ENCODE assay signal across 1 cellular context in the genomic region with DNA sequence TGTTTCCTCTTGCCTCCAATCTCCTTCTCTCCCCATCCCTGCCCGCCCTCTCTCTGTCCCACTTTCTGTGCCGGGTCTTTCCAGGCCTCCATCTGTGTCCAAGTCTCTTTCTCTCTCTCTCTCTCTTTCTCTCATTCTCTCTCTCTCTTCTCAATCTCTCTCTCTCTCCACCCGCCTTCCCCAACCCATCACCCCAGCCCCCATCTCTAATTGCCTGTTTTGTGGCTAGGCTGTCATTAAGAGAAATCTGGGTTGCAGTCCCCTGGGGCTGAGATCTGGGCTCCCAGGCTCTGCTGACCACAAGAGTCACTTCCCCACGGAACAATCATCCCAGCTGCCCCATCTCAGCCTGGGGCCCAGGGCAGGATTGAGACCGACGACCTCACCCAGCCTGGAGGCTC.
TF ChIP-seq lines count a peak whose summit lies in the region.

No MANE protein-coding gene starts in this region.

TF ChIP-seq in WTC11, 78 proteins besides CTCF, POLR2A, EP300 and RAD21 (continued from another document):
- TF ChIP-seq, protein P1, sequence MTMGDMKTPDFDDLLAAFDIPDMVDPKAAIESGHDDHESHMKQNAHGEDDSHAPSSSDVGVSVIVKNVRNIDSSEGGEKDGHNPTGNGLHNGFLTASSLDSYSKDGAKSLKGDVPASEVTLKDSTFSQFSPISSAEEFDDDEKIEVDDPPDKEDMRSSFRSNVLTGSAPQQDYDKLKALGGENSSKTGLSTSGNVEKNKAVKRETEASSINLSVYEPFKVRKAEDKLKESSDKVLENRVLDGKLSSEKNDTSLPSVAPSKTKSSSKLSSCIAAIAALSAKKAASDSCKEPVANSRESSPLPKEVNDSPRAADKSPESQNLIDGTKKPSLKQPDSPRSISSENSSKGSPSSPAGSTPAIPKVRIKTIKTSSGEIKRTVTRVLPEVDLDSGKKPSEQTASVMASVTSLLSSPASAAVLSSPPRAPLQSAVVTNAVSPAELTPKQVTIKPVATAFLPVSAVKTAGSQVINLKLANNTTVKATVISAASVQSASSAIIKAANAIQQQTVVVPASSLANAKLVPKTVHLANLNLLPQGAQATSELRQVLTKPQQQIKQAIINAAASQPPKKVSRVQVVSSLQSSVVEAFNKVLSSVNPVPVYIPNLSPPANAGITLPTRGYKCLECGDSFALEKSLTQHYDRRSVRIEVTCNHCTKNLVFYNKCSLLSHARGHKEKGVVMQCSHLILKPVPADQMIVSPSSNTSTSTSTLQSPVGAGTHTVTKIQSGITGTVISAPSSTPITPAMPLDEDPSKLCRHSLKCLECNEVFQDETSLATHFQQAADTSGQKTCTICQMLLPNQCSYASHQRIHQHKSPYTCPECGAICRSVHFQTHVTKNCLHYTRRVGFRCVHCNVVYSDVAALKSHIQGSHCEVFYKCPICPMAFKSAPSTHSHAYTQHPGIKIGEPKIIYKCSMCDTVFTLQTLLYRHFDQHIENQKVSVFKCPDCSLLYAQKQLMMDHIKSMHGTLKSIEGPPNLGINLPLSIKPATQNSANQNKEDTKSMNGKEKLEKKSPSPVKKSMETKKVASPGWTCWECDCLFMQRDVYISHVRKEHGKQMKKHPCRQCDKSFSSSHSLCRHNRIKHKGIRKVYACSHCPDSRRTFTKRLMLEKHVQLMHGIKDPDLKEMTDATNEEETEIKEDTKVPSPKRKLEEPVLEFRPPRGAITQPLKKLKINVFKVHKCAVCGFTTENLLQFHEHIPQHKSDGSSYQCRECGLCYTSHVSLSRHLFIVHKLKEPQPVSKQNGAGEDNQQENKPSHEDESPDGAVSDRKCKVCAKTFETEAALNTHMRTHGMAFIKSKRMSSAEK (CRISPR knock-in tag; IDR thresholded peaks at IDR 0.05; ENCODE audit: borderline replicate concordance) = no peak
- no peak for TF ChIP-seq TEAD1 (CRISPR knock-in tag; IDR thresholded peaks at IDR 0.05)
- no peak for TF ChIP-seq ELF4 (CRISPR knock-in tag; IDR thresholded peaks at IDR 0.05; ENCODE audit: low read depth)
- TF ChIP-seq SOX15 (CRISPR knock-in tag; IDR thresholded peaks at IDR 0.05) = no peak
- TF ChIP-seq CBFB (CRISPR knock-in tag; IDR thresholded peaks at IDR 0.05; ENCODE audit: low read depth) = no peak
- no peak for TF ChIP-seq ZNF396 (CRISPR knock-in tag; IDR thresholded peaks at IDR 0.05; ENCODE audit: borderline replicate concordance)
- TF ChIP-seq, protein P2, sequence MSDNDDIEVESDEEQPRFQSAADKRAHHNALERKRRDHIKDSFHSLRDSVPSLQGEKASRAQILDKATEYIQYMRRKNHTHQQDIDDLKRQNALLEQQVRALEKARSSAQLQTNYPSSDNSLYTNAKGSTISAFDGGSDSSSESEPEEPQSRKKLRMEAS (CRISPR knock-in tag; IDR thresholded peaks at IDR 0.05) = no peak
- TF ChIP-seq, protein P3, sequence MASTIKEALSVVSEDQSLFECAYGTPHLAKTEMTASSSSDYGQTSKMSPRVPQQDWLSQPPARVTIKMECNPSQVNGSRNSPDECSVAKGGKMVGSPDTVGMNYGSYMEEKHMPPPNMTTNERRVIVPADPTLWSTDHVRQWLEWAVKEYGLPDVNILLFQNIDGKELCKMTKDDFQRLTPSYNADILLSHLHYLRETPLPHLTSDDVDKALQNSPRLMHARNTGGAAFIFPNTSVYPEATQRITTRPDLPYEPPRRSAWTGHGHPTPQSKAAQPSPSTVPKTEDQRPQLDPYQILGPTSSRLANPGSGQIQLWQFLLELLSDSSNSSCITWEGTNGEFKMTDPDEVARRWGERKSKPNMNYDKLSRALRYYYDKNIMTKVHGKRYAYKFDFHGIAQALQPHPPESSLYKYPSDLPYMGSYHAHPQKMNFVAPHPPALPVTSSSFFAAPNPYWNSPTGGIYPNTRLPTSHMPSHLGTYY (CRISPR knock-in tag; IDR thresholded peaks at IDR 0.05) = no peak
